Comparison of ENCODE assay signal across 19 cellular contexts in the genomic region with DNA sequence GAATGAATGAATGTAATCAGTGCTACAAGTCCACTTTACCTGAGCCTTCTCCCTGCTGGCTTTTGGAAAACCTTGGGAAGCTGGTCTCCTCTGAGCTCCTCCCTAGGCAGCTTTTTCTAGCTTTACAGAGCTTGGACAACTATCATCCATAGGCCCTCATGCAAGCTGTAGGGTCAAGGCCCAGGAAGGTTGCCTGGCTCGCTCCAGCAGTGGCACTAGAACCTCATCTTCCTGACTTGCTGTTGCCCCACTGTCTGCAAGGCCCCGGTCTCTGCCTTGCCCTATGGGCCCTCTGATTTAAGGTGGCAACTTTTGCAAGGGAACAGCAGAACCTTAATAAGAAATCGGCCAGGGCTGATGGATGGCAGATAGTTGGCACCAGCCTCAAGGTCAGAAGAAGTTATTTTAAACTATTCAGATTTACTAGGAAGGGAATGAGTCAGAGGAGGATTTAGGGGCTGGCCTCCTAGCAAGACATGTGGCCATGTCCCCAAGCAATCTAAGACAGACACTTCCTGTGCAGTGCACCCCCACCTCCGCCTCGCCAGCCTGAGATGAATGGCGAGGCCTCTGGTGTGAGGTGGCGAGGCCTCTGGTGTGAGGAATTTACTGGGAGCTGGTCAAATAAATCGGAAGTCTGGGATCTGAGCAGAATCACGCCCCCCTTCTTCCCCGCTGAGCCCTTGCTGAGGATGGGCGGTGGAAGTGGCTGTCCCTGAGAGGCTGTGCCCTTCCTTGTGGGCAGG.
DNase-seq lines count a peak whose midpoint lies in the region; ATAC-seq and TF ChIP-seq lines count a peak whose summit lies in the region.
"Had no signal": no experiment of that assay in that cellular context is flagged by ENCODE, and none has a peak within 500 bp of the region (broad histone marks: within the 10 kb centered on the region; RNA-seq: fewer than 3 reads in every experiment).

No MANE protein-coding gene starts in this region.

- H3K4me1 Mint-ChIP-seq in stimulated activated memory B cell treated with anti-CD40 and anti-IgM and Interleukin-4, amounts not matched to agents 10 μg/mL and 1 μg/mL and 100 μg/mL, for 72 hours: no peaks in the 10 kb centered on the region
- H3K4me1 Mint-ChIP-seq: CD4-positive, CD25-positive, alpha-beta regulatory T cell; T-helper 17 cell had no signal

- in situ Hi-C loops in ACHN (cut with HindIII; ENCODE audit: low pct_ligation_motif_present, low pct_unique_long_range_greater_than_20kb, low sequenced_read_pairs): no loop called here

- no peaks in the 10 kb centered on the region for H3K36me3 Mint-ChIP-seq in stimulated activated memory B cell treated with anti-CD40 and anti-IgM and Interleukin-4, amounts not matched to agents 10 μg/mL and 1 μg/mL and 100 μg/mL, for 72 hours
- H3K36me3 Mint-ChIP-seq: CD4-positive, CD25-positive, alpha-beta regulatory T cell had no signal

- no peak overlapping the region for H3K27ac Mint-ChIP-seq in stimulated activated memory B cell treated with anti-CD40 and anti-IgM and Interleukin-4, amounts not matched to agents 10 μg/mL and 1 μg/mL and 100 μg/mL, for 72 hours
- H3K27ac Mint-ChIP-seq: CD4-positive, CD25-positive, alpha-beta regulatory T cell; dendritic cell treated with granulocyte-macrophage colony-stimulating factor and Interleukin-4, amounts not matched to agents 40 ng/mL and 50 ng/mL, for 4 days; stimulated activated naive CD8-positive, alpha-beta T cell treated with anti-CD3 and anti-CD28 coated beads, Interleukin-15, Interleukin-2, amounts not matched to agents 100 ng/mL and 50 ng/mL, for 24 hours; T-helper 17 cell had no signal

- H3K36me3 ChIP-seq in heart left ventricle (no peaks in the 10 kb centered on the region), right atrium auricular region (no peaks in the 10 kb centered on the region), RWPE2 (ENCODE audit: low read depth) (no peaks in the 10 kb centered on the region)
- H3K36me3 ChIP-seq: esophagus squamous epithelium had no signal

- H3K4me3 ChIP-seq in heart left ventricle: no peak overlapping the region
- no peak overlapping the region for H3K4me3 ChIP-seq in right atrium auricular region
- no peak overlapping the region for H3K4me3 ChIP-seq in RWPE2 (ENCODE audit: severe bottlenecking)
- H3K4me3 ChIP-seq: A549, esophagus squamous epithelium had no signal

- H3K4me3 Mint-ChIP-seq in stimulated activated memory B cell treated with anti-CD40 and anti-IgM and Interleukin-4, amounts not matched to agents 10 μg/mL and 1 μg/mL and 100 μg/mL, for 72 hours: no peak overlapping the region
- H3K4me3 Mint-ChIP-seq: CD4-positive, CD25-positive, alpha-beta regulatory T cell; dendritic cell treated with granulocyte-macrophage colony-stimulating factor and Interleukin-4, amounts not matched to agents 40 ng/mL and 50 ng/mL, for 4 days; stimulated activated naive CD8-positive, alpha-beta T cell treated with anti-CD3 and anti-CD28 coated beads, Interleukin-15, Interleukin-2, amounts not matched to agents 100 ng/mL and 50 ng/mL, for 24 hours had no signal

- H3K4me1 ChIP-seq in heart left ventricle (peaks cover 0 to 12% (median 0%) of the 10 kb centered on the region in 12 donors), right atrium auricular region (peaks cover 0 to 14% of the 10 kb centered on the region in 2 donors), RWPE2 (ENCODE audit: insufficient read depth, poor library complexity, severe bottlenecking) (no peaks in the 10 kb centered on the region)
- H3K4me1 ChIP-seq: A549 had no signal

- H3K27me3 Mint-ChIP-seq in stimulated activated memory B cell treated with anti-CD40 and anti-IgM and Interleukin-4, amounts not matched to agents 10 μg/mL and 1 μg/mL and 100 μg/mL, for 72 hours: peaks cover 30% of the 10 kb centered on the region

- H3K27me3 ChIP-seq in heart left ventricle: peaks cover 0 to 5% (median 0%) of the 10 kb centered on the region in 9 donors
- no peaks in the 10 kb centered on the region for H3K27me3 ChIP-seq in right atrium auricular region
- no peaks in the 10 kb centered on the region for H3K27me3 ChIP-seq in RWPE2 (ENCODE audit: insufficient read depth, poor library complexity, severe bottlenecking)

- H3K9me3 ChIP-seq in heart left ventricle (no peaks in the 10 kb centered on the region), right atrium auricular region (no peaks in the 10 kb centered on the region), RWPE2 (ENCODE audit: severe bottlenecking) (no peaks in the 10 kb centered on the region)
- H3K9me3 ChIP-seq: A549, esophagus squamous epithelium had no signal

- intact Hi-C loops in heart left ventricle (cut with DNase I): no loop called here

- no peak for TF ChIP-seq POLR2A in heart left ventricle (IDR thresholded peaks at IDR 0.05)

- WGBS in heart left ventricle, 4 donors: 55 to 59% (median 57%) methylated on average over 11 of the region's 11 CpGs

- TF ChIP-seq CTCF in heart left ventricle (IDR thresholded peaks at IDR 0.05) (no peak), right atrium auricular region (IDR thresholded peaks at IDR 0.05) (no peak), RWPE2 (IDR thresholded peaks at IDR 0.05; ENCODE audit: poor library complexity, severe bottlenecking) (no peak)

- H3K9me3 Mint-ChIP-seq in stimulated activated memory B cell treated with anti-CD40 and anti-IgM and Interleukin-4, amounts not matched to agents 10 μg/mL and 1 μg/mL and 100 μg/mL, for 72 hours: no peaks in the 10 kb centered on the region
- H3K9me3 Mint-ChIP-seq: dendritic cell treated with granulocyte-macrophage colony-stimulating factor and Interleukin-4, amounts not matched to agents 40 ng/mL and 50 ng/mL, for 4 days; stimulated activated naive CD8-positive, alpha-beta T cell treated with anti-CD3 and anti-CD28 coated beads, Interleukin-15, Interleukin-2, amounts not matched to agents 100 ng/mL and 50 ng/mL, for 24 hours had no signal

- H3K27ac ChIP-seq in heart left ventricle: no peak overlapping the region
- H3K27ac ChIP-seq in right atrium auricular region: no peak overlapping the region
- H3K27ac ChIP-seq in RWPE2 (ENCODE audit: poor library complexity, severe bottlenecking): no peak overlapping the region
- H3K27ac ChIP-seq: A549 had no signal

- DNase-seq in heart left ventricle (no peak), right atrium auricular region (ENCODE audit: low spot score) (no peak), RWPE2 (ENCODE audit: low spot score) (peak; percentile 52), iPS-NIHi7 (ENCODE audit: extremely low spot score) (peak; percentile 44), ACHN (no peak), hypothalamus (lab: John Stamatoyannopoulos, UW) (no peak)
- DNase-seq: aorta; CD4-positive, CD25-positive, alpha-beta regulatory T cell; DND-41; esophagus squamous epithelium; H7; NCI-H345; T-helper 17 cell had no signal

- ATAC-seq in heart left ventricle (peak in 3 of 4 donors; percentile 52 to 74 (median 67)), RWPE2 (ENCODE audit: low read depth) (no peak), GM18873 (IDR thresholded peaks at IDR 0.05; ENCODE audit: low FRiP score, unreplicated experiment) (no peak)
- ATAC-seq in stimulated activated memory B cell treated with anti-CD40 and anti-IgM and Interleukin-4, amounts not matched to agents 10 μg/mL and 1 μg/mL and 100 μg/mL, for 72 hours: peak; percentile 41
- ATAC-seq: A549; activated CD4-positive, CD25-positive, alpha-beta regulatory T cell treated with anti-CD3 and anti-CD28 coated beads, Interleukin-2, amount 50 U/mL, for 24 hours; T-helper 17 cell had no signal

Comparison
In these comparisons a context has a peak if more than half of its experiments do, and no peak if none do; other contexts are left out.
1. ATAC-seq: peak in heart left ventricle (3 of 4) and stimulated activated memory B cell treated with anti-CD40 and anti-IgM and Interleukin-4, amounts not matched to agents 10 μg/mL and 1 μg/mL and 100 μg/mL, for 72 hours (single experiment); none in RWPE2 (single experiment) and GM18873 (single experiment).
2. DNase-seq: peak in RWPE2 (single experiment) and iPS-NIHi7 (single experiment); none in heart left ventricle (0 of 5), right atrium auricular region (single experiment), ACHN (single experiment) and hypothalamus (0 of 51).